8 cellular contexts compared by ENCODE assay signal in the genomic region with DNA sequence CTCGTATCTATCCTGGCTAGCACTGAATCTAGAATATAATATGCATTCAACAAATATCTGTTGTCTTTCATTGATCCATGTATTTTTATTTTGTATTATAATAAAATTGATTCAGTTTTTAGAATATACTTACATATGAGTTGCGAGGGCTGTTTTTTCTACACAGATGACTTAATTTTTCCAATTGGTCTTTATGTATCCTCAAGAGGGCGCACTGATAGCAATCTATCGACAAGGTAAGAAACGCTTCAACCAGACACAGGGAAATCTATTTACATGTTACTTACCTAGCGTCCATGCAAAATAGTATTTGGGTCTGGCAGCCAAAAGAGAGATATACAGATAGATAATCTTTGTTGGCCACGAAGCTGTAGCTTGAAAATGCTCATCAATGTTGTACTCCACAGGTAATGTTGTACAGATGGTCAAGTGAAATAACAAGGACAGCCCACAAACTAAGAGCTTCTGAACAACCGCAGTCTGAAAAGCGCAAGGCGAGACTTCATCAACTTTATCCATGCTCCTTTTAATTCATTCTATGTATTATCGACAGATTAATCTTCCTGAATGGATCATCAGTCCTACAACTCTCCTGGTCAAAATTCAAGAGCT. TPM values are rescaled to one million over a fixed set of nuclear protein-coding genes. Genes with fewer than 3 reads are reported as not detected.
DNase-seq lines count a peak whose midpoint lies in the region; ATAC-seq and TF ChIP-seq lines count a peak whose summit lies in the region.

No MANE protein-coding gene starts in this region.

- H3K36me3 ChIP-seq in breast epithelium, result no peaks in the 10 kb centered on the region

- no peak overlapping the region for H3K27ac ChIP-seq in breast epithelium

- no peak for TF ChIP-seq POLR2A in breast epithelium (IDR thresholded peaks at IDR 0.05)

- intact Hi-C loops in breast epithelium (cut with DNase I; ENCODE audit: low total_unique reads), result loop anchor here (5.0 kb wide), 1 partner anchor 834 kb away; no protein-coding TSS in a partner anchor

- ATAC-seq in GM21723 (IDR thresholded peaks at IDR 0.05; ENCODE audit: unreplicated experiment), result no peak
- ATAC-seq in GM19023 (IDR thresholded peaks at IDR 0.05; ENCODE audit: unreplicated experiment), result no peak
- ATAC-seq in HG03521 (IDR thresholded peaks at IDR 0.05; ENCODE audit: unreplicated experiment), result no peak

- H3K4me3 ChIP-seq in breast epithelium, result no peak overlapping the region

- TF ChIP-seq CTCF in breast epithelium (IDR thresholded peaks at IDR 0.05), result peak in 2 of 3 donors; percentile 23 to 41

- no peaks in the 10 kb centered on the region for H3K4me1 ChIP-seq in breast epithelium

- no peaks in the 10 kb centered on the region for H3K9me3 ChIP-seq in breast epithelium

- H3K27me3 ChIP-seq in breast epithelium, result no peaks in the 10 kb centered on the region

- peak; percentile 45 for DNase-seq in CD1c-positive myeloid dendritic cell (ENCODE audit: extremely low spot score)
- peak; percentile 39 for DNase-seq in H4 (ENCODE audit: low spot score)
- DNase-seq in NCI-H345 (lab: John Stamatoyannopoulos, UW), result peak; percentile 78
- no peak for DNase-seq in breast epithelium (ENCODE audit: low spot score in 2 of 2)
- DNase-seq in lung microvascular endothelial cell (ENCODE audit: low read depth in 2 of 2), result peak; percentile 74 to 79

RNA-seq across cellular contexts. Expression of a gene that starts 35.5 kb away (rescaled TPM):
- total RNA-seq in H4 (2014; rRNA removed; shearing (Covaris generic)), result 12.1 and 12.4 TPM in 2 replicates
- 100 to 1,000 TPM in 1 of 3 donors, 10 to 100 TPM in 2; 73.1 to 120 (median 87.2) TPM for total RNA-seq in breast epithelium
- total RNA-seq in lung microvascular endothelial cell, result 38.1 and 58.9 TPM in 2 replicates

Comparison
In these comparisons a context has a peak if more than half of its experiments do, and no peak if none do; other contexts are left out.
1. DNase-seq: peak in CD1c-positive myeloid dendritic cell (single experiment), H4 (single experiment), NCI-H345 (single experiment) and lung microvascular endothelial cell (2 of 2); none in breast epithelium (0 of 2).